Comparison of ENCODE assay signal across 9 cellular contexts in the genomic region with DNA sequence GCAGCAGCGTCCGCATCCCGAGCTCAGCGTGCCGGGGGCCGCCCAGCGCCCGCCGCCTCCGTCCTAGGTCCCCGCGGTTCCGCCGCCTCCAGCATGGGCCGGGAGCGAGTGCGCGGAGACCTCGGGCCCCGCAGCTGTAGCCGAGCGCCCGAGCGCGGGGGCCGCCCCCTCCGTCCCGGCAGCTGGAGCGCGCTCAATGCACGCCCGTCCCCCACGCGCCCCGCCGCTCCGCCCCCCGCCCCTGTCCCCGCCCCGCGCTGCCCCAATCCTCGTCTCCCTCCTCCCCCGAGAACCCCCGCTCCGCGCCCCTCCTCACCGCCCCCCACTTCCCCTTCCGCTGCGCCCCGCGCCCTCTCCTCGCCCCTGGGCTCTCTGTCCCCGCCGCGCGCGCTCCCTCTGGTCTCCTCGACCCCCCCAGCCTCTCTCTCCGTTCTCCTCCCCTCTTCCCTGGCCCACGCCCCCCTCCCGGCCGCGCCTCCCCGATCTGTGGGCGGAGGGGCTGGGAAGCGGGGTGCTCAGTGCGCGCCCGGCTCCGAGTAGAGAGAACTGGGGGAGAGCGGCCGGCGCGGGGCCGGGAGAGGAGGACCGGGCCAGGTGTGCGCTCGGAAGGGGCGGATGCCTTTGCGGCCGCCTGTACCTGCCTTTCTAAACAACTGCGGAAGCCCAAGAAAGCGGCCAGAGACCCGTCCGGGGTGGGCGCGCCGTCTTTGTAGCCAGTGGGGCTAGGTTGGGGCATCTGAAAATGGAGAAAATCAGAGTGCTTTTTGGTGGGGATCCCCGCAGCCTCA. TPM values are rescaled to one million over a fixed set of nuclear protein-coding genes. Genes with fewer than 3 reads are reported as not detected.
DNase-seq lines count a peak whose midpoint lies in the region; ATAC-seq and TF ChIP-seq lines count a peak whose summit lies in the region.
"Had no signal": no experiment of that assay in that cellular context is flagged by ENCODE, and none has a peak within 500 bp of the region (broad histone marks: within the 10 kb centered on the region; RNA-seq: fewer than 3 reads in every experiment).

A gene with protein sequence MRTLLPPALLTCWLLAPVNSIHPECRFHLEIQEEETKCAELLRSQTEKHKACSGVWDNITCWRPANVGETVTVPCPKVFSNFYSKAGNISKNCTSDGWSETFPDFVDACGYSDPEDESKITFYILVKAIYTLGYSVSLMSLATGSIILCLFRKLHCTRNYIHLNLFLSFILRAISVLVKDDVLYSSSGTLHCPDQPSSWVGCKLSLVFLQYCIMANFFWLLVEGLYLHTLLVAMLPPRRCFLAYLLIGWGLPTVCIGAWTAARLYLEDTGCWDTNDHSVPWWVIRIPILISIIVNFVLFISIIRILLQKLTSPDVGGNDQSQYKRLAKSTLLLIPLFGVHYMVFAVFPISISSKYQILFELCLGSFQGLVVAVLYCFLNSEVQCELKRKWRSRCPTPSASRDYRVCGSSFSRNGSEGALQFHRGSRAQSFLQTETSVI (minus strand): TSS at position 112 of the 788 bp plus-strand sequence. CDS start 96 bp downstream, at position 16.

- H3K4me3 ChIP-seq in HUES6 (ENCODE audit: low read depth, low read length) = peak within 1 kb of the TSS; percentile 73
- H3K4me3 ChIP-seq in iPS DF 6.9 (ENCODE audit: low read length) = peak within 1 kb of the TSS; percentile 78
- H3K4me3 ChIP-seq in skin epidermis = peak within 1 kb of the TSS; percentile 18 to 52 (median 31)
- no peak within 1 kb of the TSS for H3K4me3 ChIP-seq in osteoblast (ENCODE audit: insufficient read depth, low read length)

- ATAC-seq in GM21447 (IDR thresholded peaks at IDR 0.05; ENCODE audit: unreplicated experiment) (no peak), HG03159 (IDR thresholded peaks at IDR 0.05; ENCODE audit: unreplicated experiment) (no peak)

- no peaks in the 10 kb centered on the region for H4K20me1 ChIP-seq in osteoblast (ENCODE audit: insufficient read depth, low read length)

- no peak within 1 kb of the TSS for H3K4me2 ChIP-seq in osteoblast (ENCODE audit: insufficient read depth, low read length)

- no CpG with 5 or more reads among the region's 89 CpGs for WGBS in iPS DF 6.9 (ENCODE audit: insufficient coverage, insufficient read length)

- H3K4me1 ChIP-seq in HUES6 (ENCODE audit: control insufficient read depth, insufficient read depth, low read length) (peaks cover 27% of the 10 kb centered on the region), iPS DF 6.9 (ENCODE audit: control insufficient read depth, insufficient read depth, low read length) (peaks cover 7% of the 10 kb centered on the region), osteoblast (ENCODE audit: insufficient read depth, low read length) (no peaks in the 10 kb centered on the region)

- no peaks in the 10 kb centered on the region for H3K9me3 ChIP-seq in HUES6 (ENCODE audit: control insufficient read depth, insufficient read depth, low read depth, low read length)
- no peaks in the 10 kb centered on the region for H3K9me3 ChIP-seq in iPS DF 6.9 (ENCODE audit: control insufficient read depth, insufficient read depth, low read length)
- H3K9me3 ChIP-seq in osteoblast (ENCODE audit: low read depth, low read length) = no peaks in the 10 kb centered on the region

- DNase-seq in activated T-helper 1 cell treated with anti-CD3 and anti-CD28 coated beads, Interleukin-12 subunit alpha, Interleukin-12 subunit beta, Interleukin-2, Interleukin-4 antibody, amounts not matched to agents 30 ng/mL and 10 ng/mL and 1 ng/mL, durations not matched to agents 14 hours and 24 hours and 36 hours (ENCODE audit: low spot score) = no peak
- DNase-seq in iPS DF 6.9 (ENCODE audit: low read depth, low spot score) (no peak), 8988T (no peak), osteoblast (ENCODE audit: insufficient read length, low spot score, missing footprints) (no peak)
- DNase-seq: NCI-H187 had no signal

- peaks cover 43% of the 10 kb centered on the region for H3K27me3 Mint-ChIP-seq in activated T-helper 1 cell treated with anti-CD3 and anti-CD28 coated beads, Interleukin-12 subunit alpha, Interleukin-12 subunit beta, Interleukin-2, Interleukin-4 antibody, amounts not matched to agents 30 ng/mL and 10 ng/mL and 1 ng/mL, durations not matched to agents 14 hours and 24 hours and 36 hours (ENCODE audit: insufficient read depth)

- no peaks in the 10 kb centered on the region for H3K36me3 Mint-ChIP-seq in activated T-helper 1 cell treated with anti-CD3 and anti-CD28 coated beads, Interleukin-12 subunit alpha, Interleukin-12 subunit beta, Interleukin-2, Interleukin-4 antibody, amounts not matched to agents 30 ng/mL and 10 ng/mL and 1 ng/mL, durations not matched to agents 14 hours and 24 hours and 36 hours (ENCODE audit: low read depth)

- H3K9me3 Mint-ChIP-seq in activated T-helper 1 cell treated with anti-CD3 and anti-CD28 coated beads, Interleukin-12 subunit alpha, Interleukin-12 subunit beta, Interleukin-2, Interleukin-4 antibody, amounts not matched to agents 30 ng/mL and 10 ng/mL and 1 ng/mL, durations not matched to agents 14 hours and 24 hours and 36 hours = no peaks in the 10 kb centered on the region

- H3K27me3 ChIP-seq in HUES6 (ENCODE audit: control insufficient read depth, insufficient read depth, low read length) (peaks cover 71% of the 10 kb centered on the region), iPS DF 6.9 (ENCODE audit: control insufficient read depth, insufficient read depth, low read length) (peaks cover 12% of the 10 kb centered on the region; the same call in 1 of the 2 replicates), osteoblast (ENCODE audit: insufficient read depth, low read length) (peaks cover 19% of the 10 kb centered on the region)

- no peaks in the 10 kb centered on the region for H3K4me1 Mint-ChIP-seq in activated T-helper 1 cell treated with anti-CD3 and anti-CD28 coated beads, Interleukin-12 subunit alpha, Interleukin-12 subunit beta, Interleukin-2, Interleukin-4 antibody, amounts not matched to agents 30 ng/mL and 10 ng/mL and 1 ng/mL, durations not matched to agents 14 hours and 24 hours and 36 hours (ENCODE audit: low read depth)

- peak within 1 kb of the TSS; percentile 62 for H3K4me3 Mint-ChIP-seq in activated T-helper 1 cell treated with anti-CD3 and anti-CD28 coated beads, Interleukin-12 subunit alpha, Interleukin-12 subunit beta, Interleukin-2, Interleukin-4 antibody, amounts not matched to agents 30 ng/mL and 10 ng/mL and 1 ng/mL, durations not matched to agents 14 hours and 24 hours and 36 hours

- no peak within 1 kb of the TSS for H2AFZ ChIP-seq in osteoblast (ENCODE audit: low read length)

- H3K36me3 ChIP-seq in HUES6 (ENCODE audit: control insufficient read depth, insufficient read depth, low read length) = no peaks in the 10 kb centered on the region
- H3K36me3 ChIP-seq in iPS DF 6.9 (ENCODE audit: control insufficient read depth, insufficient read depth, low read length) = no peaks in the 10 kb centered on the region
- H3K36me3 ChIP-seq in osteoblast (ENCODE audit: insufficient read depth, low read length) = no peaks in the 10 kb centered on the region

- no peaks in the 10 kb centered on the region for H3K79me2 ChIP-seq in osteoblast (ENCODE audit: insufficient read depth, low read length)

- TF ChIP-seq CTCF in osteoblast (IDR thresholded peaks at IDR 0.05; ENCODE audit: extremely low read depth, low read depth, low read length) = no peak

- H3K9ac ChIP-seq in HUES6 (ENCODE audit: low read length) = no peak within 1 kb of the TSS

- no peak within 1 kb of the TSS for H3K27ac ChIP-seq in HUES6 (ENCODE audit: low read depth, low read length)
- no peak within 1 kb of the TSS for H3K27ac ChIP-seq in iPS DF 6.9 (ENCODE audit: low read length)
- H3K27ac ChIP-seq in skin epidermis = peak within 1 kb of the TSS in 1 of 21 experiments; percentile 16
- H3K27ac ChIP-seq in osteoblast (ENCODE audit: low read depth, low read length) = no peak within 1 kb of the TSS

- intact Hi-C loops in activated T-helper 1 cell treated with anti-CD3 and anti-CD28 coated beads, Interleukin-12 subunit alpha, Interleukin-12 subunit beta, Interleukin-2, Interleukin-4 antibody, amounts not matched to agents 30 ng/mL and 10 ng/mL and 1 ng/mL, durations not matched to agents 14 hours and 24 hours and 36 hours (cut with micrococcal nuclease) = loop anchor here (2.0 to 10.0 kb wide), 2 partner anchors 52 to 90 kb away; no protein-coding TSS in a partner anchor

- no peak within 1 kb of the TSS for H3K27ac Mint-ChIP-seq in activated T-helper 1 cell treated with anti-CD3 and anti-CD28 coated beads, Interleukin-12 subunit alpha, Interleukin-12 subunit beta, Interleukin-2, Interleukin-4 antibody, amounts not matched to agents 30 ng/mL and 10 ng/mL and 1 ng/mL, durations not matched to agents 14 hours and 24 hours and 36 hours

RNA-seq across cellular contexts. Expression of the gene that starts here (rescaled TPM):
- total RNA-seq in activated T-helper 1 cell treated with anti-CD3 and anti-CD28 coated beads, Interleukin-12 subunit alpha, Interleukin-12 subunit beta, Interleukin-2, Interleukin-4 antibody, amounts not matched to agents 30 ng/mL and 10 ng/mL and 1 ng/mL, durations not matched to agents 14 hours and 24 hours and 36 hours = 0.70 and 1.3 TPM in 2 replicates
- total RNA-seq in osteoblast = not detected in 2 replicates
